6 cellular contexts compared by ENCODE assay signal in genomic region chr22:50626856-50627451, GRCh38. TPM values are rescaled to one million over a fixed set of nuclear protein-coding genes. Genes with fewer than 3 reads are reported as not detected.
DNase-seq lines count a peak whose midpoint lies in the region; ATAC-seq and TF ChIP-seq lines count a peak whose summit lies in the region.

No MANE protein-coding gene starts in this region.

- H3K27me3 ChIP-seq in A673 (replicated peaks; ENCODE audit: insufficient read depth, low read depth, low read length, poor library complexity) (no peaks in the 10 kb centered on the region), RWPE2 (ENCODE audit: insufficient read depth, poor library complexity, severe bottlenecking) (no peaks in the 10 kb centered on the region), iPS-20b (ENCODE audit: insufficient read depth, low read length) (peaks cover 6% of the 10 kb centered on the region)

- ATAC-seq in RWPE2 (ENCODE audit: low read depth): no peak

- no peak for TF ChIP-seq CTCF in A673 (conservative IDR thresholded peaks at IDR 0.05; ENCODE audit: low read depth, low read length)
- TF ChIP-seq CTCF in RWPE2 (IDR thresholded peaks at IDR 0.05; ENCODE audit: poor library complexity, severe bottlenecking): no peak

- POLR2A ChIA-PET in A673 (lab: Charles Lee; ENCODE audit: low non-redundant PET): interaction anchor here (0.5 kb wide), 1 partner anchor 360 kb away, joined by 3 read pairs; no protein-coding TSS in a partner anchor

- H3K9ac ChIP-seq in iPS-20b (ENCODE audit: low read depth, low read length): peak overlapping the region; percentile 59; the same call in 1 of the 2 replicates

- CTCF ChIA-PET in A673 (lab: Charles Lee): no interaction called here

- no peaks in the 10 kb centered on the region for H3K36me3 ChIP-seq in A673 (ENCODE audit: insufficient read depth, low read length, poor library complexity, severe bottlenecking)
- H3K36me3 ChIP-seq in RWPE2 (ENCODE audit: low read depth): no peaks in the 10 kb centered on the region
- no peaks in the 10 kb centered on the region for H3K36me3 ChIP-seq in iPS-20b (ENCODE audit: insufficient read depth, low read depth, low read length)

- H3K4me1 ChIP-seq in A673 (ENCODE audit: insufficient read depth, low read length, poor library complexity, severe bottlenecking) (peaks cover 8% of the 10 kb centered on the region), RWPE2 (ENCODE audit: insufficient read depth, poor library complexity, severe bottlenecking) (peaks cover 10% of the 10 kb centered on the region), iPS-20b (ENCODE audit: insufficient read depth, low read length) (peaks cover 6% of the 10 kb centered on the region)

- intact Hi-C loops in A673 (cut with micrococcal nuclease; ENCODE audit: unreplicated experiment): no loop called here

- BruUV-seq in A673 (replicated peaks; lab: Mats Ljungman, UMichigan): no TSS peak

- H3K4me3 ChIP-seq in A673 (ENCODE audit: low read depth, low read length, poor library complexity, severe bottlenecking) (peak overlapping the region; percentile 96), RWPE2 (ENCODE audit: severe bottlenecking) (peak overlapping the region; percentile 90), iPS-20b (ENCODE audit: low read length) (peak overlapping the region; percentile 83; the same call in 1 of the 2 replicates)

- no peak for DNase-seq in A673 (ENCODE audit: low spot score)
- peak; percentile 50 for DNase-seq in RWPE2 (ENCODE audit: low spot score)
- no peak for DNase-seq in activated gamma-delta T cell (lab: John Stamatoyannopoulos, UW)
- no peak for DNase-seq in SIG-M5 treated with dmso at 0.1 percent for 504 hours (lab: John Stamatoyannopoulos, UW; ENCODE audit: unreplicated experiment)
- no peak for DNase-seq in stimulated activated CD4-positive, alpha-beta T cell treated with anti-CD3 and anti-CD28 coated beads, Interleukin-12 subunit alpha, Interleukin-12 subunit beta, amount 100 ng/mL, for 4 hours

- H3K27ac ChIP-seq in A673 (ENCODE audit: low read depth, low read length, poor library complexity, severe bottlenecking) (no peak overlapping the region), RWPE2 (ENCODE audit: poor library complexity, severe bottlenecking) (peak overlapping the region; percentile 9), iPS-20b (ENCODE audit: low read length) (no peak overlapping the region)

- H3K9me3 ChIP-seq in A673 (ENCODE audit: low read depth, low read length, poor library complexity, severe bottlenecking): no peaks in the 10 kb centered on the region
- no peaks in the 10 kb centered on the region for H3K9me3 ChIP-seq in RWPE2 (ENCODE audit: severe bottlenecking)
- no peaks in the 10 kb centered on the region for H3K9me3 ChIP-seq in iPS-20b (ENCODE audit: insufficient read depth, low read depth, low read length)

RNA-seq across cellular contexts. Expression of gene ARSA, which starts 1.0 kb away (rescaled TPM):
- total RNA-seq in A673 (2021): 15.6 and 19.6 TPM in 2 replicates

RNA-seq across cellular contexts. Expression of gene MAPK8IP2, which starts 26.4 kb away (rescaled TPM):
- 7.8 and 11.5 TPM in 2 replicates for total RNA-seq in A673 (2021)

RNA-seq across cellular contexts. Expression of gene CHKB, which starts 44.3 kb away (rescaled TPM):
- 47.6 and 51.4 TPM in 2 replicates for total RNA-seq in A673 (2021)

RNA-seq across cellular contexts. Expression of gene SHANK3, which starts 45.7 kb away (rescaled TPM):
- 4.4 and 6.4 TPM in 2 replicates for total RNA-seq in A673 (2021)

RNA-seq across cellular contexts. Expression of gene CPT1B, which starts 48.7 kb away (rescaled TPM):
- total RNA-seq in A673 (2021): 19.2 and 28.3 TPM in 2 replicates
